Comparison of ENCODE assay signal across 8 cellular contexts in genomic region chr17:42980274-42980765, GRCh38.
DNase-seq lines count a peak whose midpoint lies in the region; ATAC-seq and TF ChIP-seq lines count a peak whose summit lies in the region.

RUNDC1 (plus strand) TSS chr17:42980565; CDS start chr17:42980577, 12 bp downstream.

- peak within 1 kb of the TSS; percentile 95 for H3K27ac Mint-ChIP-seq in memory B cell

- peak within 1 kb of the TSS; percentile 98 for H3K4me3 Mint-ChIP-seq in memory B cell

- H3K4me3 ChIP-seq in AG10803 (ENCODE audit: low read length) = peak within 1 kb of the TSS; percentile 87

- H3K36me3 Mint-ChIP-seq in memory B cell = peaks cover 6% of the 10 kb centered on the region

- H3K27me3 Mint-ChIP-seq in memory B cell = no peaks in the 10 kb centered on the region

- H3K9me3 Mint-ChIP-seq in memory B cell = no peaks in the 10 kb centered on the region

- ATAC-seq in HG03521 (IDR thresholded peaks at IDR 0.05; ENCODE audit: unreplicated experiment) (peak; percentile 69), memory B cell (ENCODE audit: low read depth) (peak; percentile 79)

- peak; percentile 74 for TF ChIP-seq POLR2A in GM19193 (IDR thresholded peaks at IDR 0.05; ENCODE audit: extremely low read depth, insufficient read depth, insufficient read length)

- peaks cover 36% of the 10 kb centered on the region for H3K4me1 Mint-ChIP-seq in memory B cell

- DNase-seq in AG10803 (ENCODE audit: low read depth) (peak; percentile 82), NCI-H82 treated with DMSO at 0.1 percent for 48 hours (lab: John Stamatoyannopoulos, UW; ENCODE audit: unreplicated experiment) (peak; percentile 62), memory B cell (ENCODE audit: low spot score in 2 of 2) (peak; percentile 89 to 90)
- DNase-seq in activated CD8-positive, alpha-beta memory T cell treated with anti-CD3 and anti-CD28 coated beads for 1 hour (ENCODE audit: extremely low read depth in 1 of 2, low read depth in 1 of 2) = peak; percentile 71 to 89
- peak; percentile 87 for DNase-seq in effector CD8-positive, alpha-beta T cell (lab: John Stamatoyannopoulos, UW)
- DNase-seq in stimulated activated CD8-positive, alpha-beta memory T cell treated with anti-CD3 and anti-CD28 coated beads, Interleukin-12 subunit alpha, Interleukin-12 subunit beta, amount 100 ng/mL, for 1 hour (ENCODE audit: low read depth) = peak; percentile 85

- TF ChIP-seq CTCF in AG10803 (conservative IDR thresholded peaks at IDR 0.05; ENCODE audit: low read length) = no peak

Comparison
In these comparisons a context has a peak if more than half of its experiments do, and no peak if none do; other contexts are left out.
1. Peak in every context shown above with its lines: DNase-seq, ATAC-seq and H3K4me3 ChIP-seq.